Comparison of ENCODE assay signal across 1 cellular context in the genomic region with DNA sequence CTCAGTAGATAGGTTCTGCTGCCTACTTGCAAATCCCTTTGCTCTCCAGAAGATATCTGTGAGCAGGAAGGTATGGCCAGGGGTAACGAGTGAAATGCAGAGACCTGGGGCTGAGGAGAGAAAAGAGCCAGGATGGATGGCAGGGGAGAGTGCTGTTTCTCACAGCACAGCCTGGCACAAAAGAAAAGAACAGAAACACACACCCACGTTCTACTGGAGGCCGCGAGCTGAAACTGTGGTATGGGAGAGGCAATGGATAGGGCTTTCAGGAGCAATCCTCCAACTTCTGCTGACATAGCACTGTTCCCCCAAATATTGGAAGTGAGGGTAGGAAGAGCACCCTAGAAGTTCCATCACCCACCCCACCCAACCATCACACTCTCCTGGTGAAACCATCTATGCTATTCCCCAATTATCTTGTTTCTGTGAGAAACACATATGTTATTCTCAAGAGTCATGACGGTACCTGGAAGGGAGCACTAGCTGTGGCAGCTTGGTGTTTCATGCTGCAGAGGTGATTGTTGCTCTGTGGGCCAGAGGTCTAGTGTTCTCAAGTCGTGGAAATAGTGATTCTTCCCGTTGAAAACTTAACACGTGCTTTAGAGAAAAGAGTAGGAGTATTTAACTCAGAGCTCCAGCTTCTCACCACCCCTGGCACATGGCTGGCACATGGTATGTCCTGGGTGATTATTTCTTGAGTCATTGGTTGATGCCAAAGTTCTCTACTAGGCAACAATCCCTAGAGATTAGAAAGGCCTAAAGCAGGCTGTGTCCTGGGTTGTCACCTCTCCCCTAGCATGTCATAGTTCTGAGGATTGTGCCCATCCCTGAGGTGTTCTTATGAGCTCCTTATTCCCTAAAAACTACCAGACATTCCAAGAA.
A peak's percentile ranks its signal among the peaks of the same experiment; 100 is the strongest.
TF ChIP-seq lines count a peak whose summit lies in the region.

No MANE protein-coding gene starts in this region.

TF ChIP-seq in HepG2, 621 proteins besides CTCF, POLR2A, EP300 and RAD21:
- TF ChIP-seq, protein P1, sequence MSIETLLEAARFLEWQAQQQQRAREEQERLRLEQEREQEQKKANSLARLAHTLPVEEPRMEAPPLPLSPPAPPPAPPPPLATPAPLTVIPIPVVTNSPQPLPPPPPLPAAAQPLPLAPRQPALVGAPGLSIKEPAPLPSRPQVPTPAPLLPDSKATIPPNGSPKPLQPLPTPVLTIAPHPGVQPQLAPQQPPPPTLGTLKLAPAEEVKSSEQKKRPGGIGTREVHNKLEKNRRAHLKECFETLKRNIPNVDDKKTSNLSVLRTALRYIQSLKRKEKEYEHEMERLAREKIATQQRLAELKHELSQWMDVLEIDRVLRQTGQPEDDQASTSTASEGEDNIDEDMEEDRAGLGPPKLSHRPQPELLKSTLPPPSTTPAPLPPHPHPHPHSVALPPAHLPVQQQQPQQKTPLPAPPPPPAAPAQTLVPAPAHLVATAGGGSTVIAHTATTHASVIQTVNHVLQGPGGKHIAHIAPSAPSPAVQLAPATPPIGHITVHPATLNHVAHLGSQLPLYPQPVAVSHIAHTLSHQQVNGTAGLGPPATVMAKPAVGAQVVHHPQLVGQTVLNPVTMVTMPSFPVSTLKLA (IDR thresholded peaks at IDR 0.05): peak; percentile 83
- TF ChIP-seq, protein P2, sequence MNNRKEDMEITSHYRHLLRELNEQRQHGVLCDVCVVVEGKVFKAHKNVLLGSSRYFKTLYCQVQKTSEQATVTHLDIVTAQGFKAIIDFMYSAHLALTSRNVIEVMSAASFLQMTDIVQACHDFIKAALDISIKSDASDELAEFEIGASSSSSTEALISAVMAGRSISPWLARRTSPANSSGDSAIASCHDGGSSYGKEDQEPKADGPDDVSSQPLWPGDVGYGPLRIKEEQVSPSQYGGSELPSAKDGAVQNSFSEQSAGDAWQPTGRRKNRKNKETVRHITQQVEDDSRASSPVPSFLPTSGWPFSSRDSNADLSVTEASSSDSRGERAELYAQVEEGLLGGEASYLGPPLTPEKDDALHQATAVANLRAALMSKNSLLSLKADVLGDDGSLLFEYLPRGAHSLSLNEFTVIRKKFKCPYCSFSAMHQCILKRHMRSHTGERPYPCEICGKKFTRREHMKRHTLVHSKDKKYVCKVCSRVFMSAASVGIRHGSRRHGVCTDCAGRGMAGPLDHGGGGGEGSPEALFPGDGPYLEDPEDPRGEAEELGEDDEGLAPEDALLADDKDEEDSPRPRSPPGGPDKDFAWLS (CRISPR knock-in tag; IDR thresholded peaks at IDR 0.05; ENCODE audit: borderline replicate concordance): no peak
